Comparison of ENCODE assay signal across 8 cellular contexts in the genomic region with DNA sequence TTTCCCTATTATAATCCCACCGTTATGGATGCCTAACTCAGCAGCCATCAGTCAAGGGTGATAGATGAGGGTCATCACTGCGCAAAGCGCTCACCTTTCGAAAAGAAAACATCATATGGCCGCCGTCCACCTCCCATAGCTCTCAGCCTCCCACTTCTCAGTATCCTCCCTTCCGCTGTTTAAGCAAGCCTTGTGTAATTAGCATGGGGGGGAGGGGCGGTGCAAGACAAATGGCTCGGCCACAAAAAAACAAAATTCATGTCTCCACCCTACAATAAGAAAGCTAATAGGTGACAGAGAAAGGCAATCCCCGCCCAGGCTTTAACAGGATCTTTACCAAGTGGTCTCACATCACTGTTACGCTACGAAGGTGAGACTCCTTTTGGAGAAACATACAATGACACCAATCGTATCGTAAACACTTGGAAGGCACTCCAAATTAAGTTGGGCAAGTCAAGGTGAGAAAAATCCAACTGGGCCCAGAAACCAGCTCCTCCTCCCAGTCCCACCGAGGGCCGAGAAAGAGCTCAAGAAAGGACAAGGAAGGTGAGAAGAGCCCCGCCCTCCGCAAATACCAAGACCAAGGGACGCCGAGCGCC. TPM values are rescaled to one million over a fixed set of nuclear protein-coding genes. Genes with fewer than 3 reads are reported as not detected.
A peak's percentile ranks its signal among the peaks of the same experiment; 100 is the strongest.
DNase-seq lines count a peak whose midpoint lies in the region; ATAC-seq and TF ChIP-seq lines count a peak whose summit lies in the region.

No MANE protein-coding gene starts in this region.

- no peak for TF ChIP-seq POLR2A in vagina (IDR thresholded peaks at IDR 0.05)

- in situ Hi-C loops in HAP-1 (cut with MboI; ENCODE audit: low sequenced_read_pairs), result loop anchor here (5.0 kb wide), 2 partner anchors 49 to 291 kb away; no protein-coding TSS in a partner anchor

- peaks cover 48% of the 10 kb centered on the region for H3K4me1 Mint-ChIP-seq in activated T-cell treated with anti-CD3 and anti-CD28 coated beads, Interleukin-2, amount 50 U/mL, for 72 hours (ENCODE audit: low read depth)
- H3K4me1 Mint-ChIP-seq in neural progenitor cell, result peaks cover 49% of the 10 kb centered on the region

- peak; percentile 8 to 12 for ATAC-seq in activated T-cell treated with anti-CD3 and anti-CD28 coated beads, Interleukin-2, amount 50 U/mL, for 72 hours (replicated peaks in 1 of 2)

- H3F3A ChIP-seq in neural progenitor cell (ENCODE audit: low read depth), result peaks cover 56% of the 10 kb centered on the region

- peaks cover 32 to 48% of the 10 kb centered on the region in 2 donors for H3K36me3 Mint-ChIP-seq in activated T-cell treated with anti-CD3 and anti-CD28 coated beads, Interleukin-2, amount 50 U/mL, for 72 hours (ENCODE audit: insufficient read depth in 2 of 2)
- H3K36me3 Mint-ChIP-seq in neural progenitor cell, result peaks cover 39% of the 10 kb centered on the region

- peak overlapping the region; percentile 92 to 99 (median 97) for H3K27ac ChIP-seq in BLaER1 treated with 17β-estradiol and CSF1 and Interleukin-3, amounts not matched to agents 10 nM and 100 nM
- H3K27ac ChIP-seq in neural progenitor cell (peak overlapping the region; percentile 100), vagina (peak overlapping the region; percentile 97)

- peaks cover 49 to 53% (median 51%) of the 10 kb centered on the region in 11 experiments for H4K20me1 ChIP-seq in BLaER1 treated with 17β-estradiol and CSF1 and Interleukin-3, amounts not matched to agents 10 nM and 100 nM
- H4K20me1 ChIP-seq in neural progenitor cell (ENCODE audit: low read depth), result peaks cover 52% of the 10 kb centered on the region

- peak overlapping the region; percentile 91 to 99 (median 96) for H3K9ac ChIP-seq in BLaER1 treated with 17β-estradiol and CSF1 and Interleukin-3, amounts not matched to agents 10 nM and 100 nM
- peak overlapping the region; percentile 86 for H3K9ac ChIP-seq in NT2/D1 (ENCODE audit: insufficient read length, low read depth)
- H3K9ac ChIP-seq in neural progenitor cell, result peak overlapping the region; percentile 99

- H3K4me3 Mint-ChIP-seq in activated T-cell treated with anti-CD3 and anti-CD28 coated beads, Interleukin-2, amount 50 U/mL, for 72 hours, result peak overlapping the region; percentile 83 to 99
- peak overlapping the region; percentile 100 for H3K4me3 Mint-ChIP-seq in neural progenitor cell

- no peaks in the 10 kb centered on the region for H3K27me3 Mint-ChIP-seq in activated T-cell treated with anti-CD3 and anti-CD28 coated beads, Interleukin-2, amount 50 U/mL, for 72 hours (ENCODE audit: low read depth)
- peaks cover 6% of the 10 kb centered on the region for H3K27me3 Mint-ChIP-seq in neural progenitor cell (ENCODE audit: insufficient read depth, low read depth)

- peak; percentile 60 to 81 for DNase-seq in HAP-1 (ENCODE audit: low spot score in 2 of 2)
- DNase-seq in NT2/D1 (ENCODE audit: low read depth, low spot score), result peak; percentile 35
- DNase-seq in activated T-cell treated with anti-CD3 and anti-CD28 coated beads, Interleukin-2, amount 50 U/mL, for 72 hours, result peak; percentile 60 to 70
- peak; percentile 71 for DNase-seq in fibroblast of pulmonary artery (ENCODE audit: low read depth)
- DNase-seq in neural progenitor cell (ENCODE audit: low spot score), result peak; percentile 53
- no peak for DNase-seq in vagina (ENCODE audit: extremely low spot score in 2 of 2)
- no peak for DNase-seq in OCI-M2 (lab: John Stamatoyannopoulos, UW; ENCODE audit: unreplicated experiment)

- TF ChIP-seq CTCF in fibroblast of pulmonary artery (IDR thresholded peaks at IDR 0.05; ENCODE audit: low read length, missing control alignments), result no peak
- TF ChIP-seq CTCF in neural progenitor cell (IDR thresholded peaks at IDR 0.05), result no peak
- TF ChIP-seq CTCF in vagina (IDR thresholded peaks at IDR 0.05), result no peak

- H3K27me3 ChIP-seq in BLaER1 treated with 17β-estradiol and CSF1 and Interleukin-3, amounts not matched to agents 10 nM and 100 nM, result no peaks in the 10 kb centered on the region
- H3K27me3 ChIP-seq in HAP-1 (ENCODE audit: low read depth) (no peaks in the 10 kb centered on the region), NT2/D1 (ENCODE audit: insufficient read depth, insufficient read length) (no peaks in the 10 kb centered on the region), neural progenitor cell (no peaks in the 10 kb centered on the region), vagina (no peaks in the 10 kb centered on the region)

- peak overlapping the region; percentile 30 for H2AFZ ChIP-seq in neural progenitor cell (replicated peaks)

- peak overlapping the region; percentile 96 for H3K27ac Mint-ChIP-seq in activated T-cell treated with anti-CD3 and anti-CD28 coated beads, Interleukin-2, amount 50 U/mL, for 72 hours
- peak overlapping the region; percentile 100 for H3K27ac Mint-ChIP-seq in neural progenitor cell

- peaks cover 73% of the 10 kb centered on the region for H3K79me2 ChIP-seq in neural progenitor cell (ENCODE audit: low read depth)

- intact Hi-C loops in vagina (cut with DNase I), result no loop called here

- H3K4me3 ChIP-seq in BLaER1 treated with 17β-estradiol and CSF1 and Interleukin-3, amounts not matched to agents 10 nM and 100 nM, result peak overlapping the region; percentile 74 to 91 (median 86)
- H3K4me3 ChIP-seq in HAP-1 (peak overlapping the region; percentile 70), NT2/D1 (ENCODE audit: insufficient read length, low read depth) (peak overlapping the region; percentile 66), fibroblast of pulmonary artery (replicated peaks; ENCODE audit: low read depth, low read length) (peak overlapping the region; percentile 68), neural progenitor cell (peak overlapping the region; percentile 96), vagina (peak overlapping the region; percentile 70 to 85)

- no peaks in the 10 kb centered on the region for H3K9me3 Mint-ChIP-seq in activated T-cell treated with anti-CD3 and anti-CD28 coated beads, Interleukin-2, amount 50 U/mL, for 72 hours
- H3K9me3 Mint-ChIP-seq in neural progenitor cell, result no peaks in the 10 kb centered on the region

- H3K9me3 ChIP-seq in BLaER1 treated with 17β-estradiol and CSF1 and Interleukin-3, amounts not matched to agents 10 nM and 100 nM (replicated peaks in 1 of 11), result no peaks in the 10 kb centered on the region
- H3K9me3 ChIP-seq in HAP-1 (no peaks in the 10 kb centered on the region), NT2/D1 (ENCODE audit: insufficient read depth, low read length) (no peaks in the 10 kb centered on the region), neural progenitor cell (ENCODE audit: low read depth) (no peaks in the 10 kb centered on the region), vagina (no peaks in the 10 kb centered on the region)

- peaks cover 57 to 76% (median 64%) of the 10 kb centered on the region in 10 experiments for H3K4me1 ChIP-seq in BLaER1 treated with 17β-estradiol and CSF1 and Interleukin-3, amounts not matched to agents 10 nM and 100 nM
- H3K4me1 ChIP-seq in HAP-1, result peaks cover 13% of the 10 kb centered on the region
- peaks cover 6% of the 10 kb centered on the region for H3K4me1 ChIP-seq in NT2/D1 (ENCODE audit: insufficient read depth, insufficient read length)
- peaks cover 21% of the 10 kb centered on the region for H3K4me1 ChIP-seq in neural progenitor cell
- H3K4me1 ChIP-seq in vagina, result peaks cover 48% of the 10 kb centered on the region

- peak overlapping the region; percentile 91 to 99 (median 98) for H3K4me2 ChIP-seq in BLaER1 treated with 17β-estradiol and CSF1 and Interleukin-3, amounts not matched to agents 10 nM and 100 nM
- peak overlapping the region; percentile 89 for H3K4me2 ChIP-seq in neural progenitor cell

- H3K36me3 ChIP-seq in BLaER1 treated with 17β-estradiol and CSF1 and Interleukin-3, amounts not matched to agents 10 nM and 100 nM, result peaks cover 44 to 49% (median 47%) of the 10 kb centered on the region in 11 experiments
- peaks cover 54% of the 10 kb centered on the region for H3K36me3 ChIP-seq in HAP-1 (replicated peaks)
- H3K36me3 ChIP-seq in NT2/D1 (ENCODE audit: insufficient read depth, insufficient read length, low read length), result peaks cover 52% of the 10 kb centered on the region
- peaks cover 28% of the 10 kb centered on the region for H3K36me3 ChIP-seq in neural progenitor cell
- peaks cover 0 to 38% of the 10 kb centered on the region in 2 donors for H3K36me3 ChIP-seq in vagina

RNA-seq across cellular contexts. Expression of gene DDX39B, which starts 0.6 kb away (rescaled TPM):
- total RNA-seq in activated T-cell treated with anti-CD3 and anti-CD28 coated beads, Interleukin-2, amount 50 U/mL, for 72 hours, result 100 to 1,000 TPM; 567 to 644 TPM
- total RNA-seq in neural progenitor cell (ENCODE audit: low replicate concordance) (493 and 913 TPM in 2 replicates), vagina (299 TPM)

RNA-seq across cellular contexts. Expression of gene ATP6V1G2, which starts 5.2 kb away (rescaled TPM):
- 1 to 10 TPM; 4.1 to 5.6 TPM for total RNA-seq in activated T-cell treated with anti-CD3 and anti-CD28 coated beads, Interleukin-2, amount 50 U/mL, for 72 hours
- total RNA-seq in neural progenitor cell (ENCODE audit: low replicate concordance) (6.8 and 8.8 TPM in 2 replicates), vagina (5.4 TPM)

RNA-seq across cellular contexts. Expression of gene NFKBIL1, which starts 6.2 kb away (rescaled TPM):
- total RNA-seq in activated T-cell treated with anti-CD3 and anti-CD28 coated beads, Interleukin-2, amount 50 U/mL, for 72 hours, result 10 to 100 TPM; 28.0 to 36.6 TPM
- total RNA-seq in neural progenitor cell (ENCODE audit: low replicate concordance) (8.6 and 30.3 TPM in 2 replicates), vagina (14.2 TPM)

RNA-seq across cellular contexts. Expression of gene MCCD1, which starts 12.4 kb away (rescaled TPM):
- total RNA-seq in activated T-cell treated with anti-CD3 and anti-CD28 coated beads, Interleukin-2, amount 50 U/mL, for 72 hours, result not detected
- total RNA-seq in neural progenitor cell (ENCODE audit: low replicate concordance) (not detected in 2 replicates), vagina (not detected)

RNA-seq across cellular contexts. Expression of gene LTA, which starts 30.9 kb away (rescaled TPM):
- total RNA-seq in activated T-cell treated with anti-CD3 and anti-CD28 coated beads, Interleukin-2, amount 50 U/mL, for 72 hours, result 100 to 1,000 TPM in 1 of 2 donors, 10 to 100 TPM in 1; 77.2 to 110 TPM
- total RNA-seq in neural progenitor cell (ENCODE audit: low replicate concordance), result not detected in 2 replicates
- total RNA-seq in vagina, result not detected

Comparison
In these comparisons a context has a peak if more than half of its experiments do, and no peak if none do; other contexts are left out.
1. DNase-seq: peak in HAP-1 (2 of 2), NT2/D1 (single experiment), activated T-cell treated with anti-CD3 and anti-CD28 coated beads, Interleukin-2, amount 50 U/mL, for 72 hours (2 of 2), fibroblast of pulmonary artery (single experiment) and neural progenitor cell (single experiment); none in vagina (0 of 2) and OCI-M2 (single experiment).
2. Peak in every context shown above with its lines, with median percentiles within 50 percentile points of each other: H3K27ac ChIP-seq, H3K4me3 ChIP-seq and H3K9ac ChIP-seq.